In the genomic region with DNA sequence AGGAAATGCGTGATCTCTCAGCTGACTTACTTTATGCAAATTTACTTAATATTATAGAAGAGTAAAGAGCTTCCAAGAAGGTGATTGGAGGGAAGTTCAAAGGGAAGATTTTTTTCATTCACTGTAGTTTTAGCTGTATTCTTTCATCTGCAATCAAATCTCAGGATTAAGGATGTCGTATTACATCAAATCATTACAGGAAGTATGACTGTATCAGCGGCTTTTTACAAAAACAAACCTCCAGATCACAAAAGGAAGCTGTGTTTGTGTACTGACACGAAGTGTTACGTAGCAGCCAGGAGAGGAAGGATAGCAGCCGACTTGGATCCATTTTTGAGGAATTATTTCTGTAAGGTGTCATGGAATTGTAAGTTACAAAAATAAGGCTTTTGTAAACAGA, we compare ENCODE assay signal across 12 cellular contexts. TPM values are rescaled to one million over a fixed set of nuclear protein-coding genes. Genes with fewer than 3 reads are reported as not detected.
DNase-seq lines count a peak whose midpoint lies in the region; ATAC-seq and TF ChIP-seq lines count a peak whose summit lies in the region.
"Had no signal": no experiment of that assay in that cellular context is flagged by ENCODE, and none has a peak within 500 bp of the region (broad histone marks: within the 10 kb centered on the region; RNA-seq: fewer than 3 reads in every experiment).

No MANE protein-coding gene starts in this region.

- H3K79me2 ChIP-seq in osteoblast (ENCODE audit: insufficient read depth, low read length) = no peaks in the 10 kb centered on the region

- H3K27me3 ChIP-seq in osteoblast (ENCODE audit: insufficient read depth, low read length) (no peaks in the 10 kb centered on the region), adrenal gland (no peaks in the 10 kb centered on the region)

- H4K20me1 ChIP-seq in osteoblast (ENCODE audit: insufficient read depth, low read length) = no peaks in the 10 kb centered on the region

- no peaks in the 10 kb centered on the region for H3K9me3 ChIP-seq in osteoblast (ENCODE audit: low read depth, low read length)
- no peaks in the 10 kb centered on the region for H3K9me3 ChIP-seq in adrenal gland (replicated peaks in 1 of 3)

- H3K4me1 ChIP-seq in osteoblast (ENCODE audit: insufficient read depth, low read length) (peaks cover 50% of the 10 kb centered on the region), adrenal gland (replicated peaks in 1 of 2) (peaks cover 0 to 22% of the 10 kb centered on the region in 2 donors)

- TF ChIP-seq CTCF in epithelial cell of esophagus (IDR thresholded peaks at IDR 0.05; ENCODE audit: insufficient read depth, low read depth, low read length, missing control alignments) (no peak), osteoblast (IDR thresholded peaks at IDR 0.05; ENCODE audit: extremely low read depth, low read depth, low read length) (no peak), adrenal gland (IDR thresholded peaks at IDR 0.05) (no peak)

- H3K36me3 ChIP-seq in osteoblast (ENCODE audit: insufficient read depth, low read length) = no peaks in the 10 kb centered on the region
- H3K36me3 ChIP-seq in adrenal gland (replicated peaks in 1 of 2) = no peaks in the 10 kb centered on the region

- intact Hi-C loops in head of caudate nucleus (cut with DNase I) (no loop called here), adrenal gland (cut with DNase I) (no loop called here)

- H2AFZ ChIP-seq in osteoblast (ENCODE audit: low read length) = no peak overlapping the region

- peak overlapping the region; percentile 62 for H3K4me2 ChIP-seq in osteoblast (ENCODE audit: insufficient read depth, low read length)

- peak overlapping the region; percentile 95 for H3K27ac ChIP-seq in osteoblast (ENCODE audit: low read depth, low read length)
- peak overlapping the region in 1 of 5 donors; percentile 38 for H3K27ac ChIP-seq in adrenal gland

- H3K4me3 ChIP-seq in epithelial cell of esophagus (ENCODE audit: low read length) (no peak overlapping the region), osteoblast (ENCODE audit: insufficient read depth, low read length) (peak overlapping the region; percentile 20), adrenal gland (no peak overlapping the region)
- H3K4me3 ChIP-seq: coronary artery had no signal

- no peak for ATAC-seq in HG03139 (IDR thresholded peaks at IDR 0.05; ENCODE audit: unreplicated experiment)

- WGBS in adrenal gland, 4 donors = 32 to 37% (median 35%) methylated on average over 6 of the region's 6 CpGs

- TF ChIP-seq POLR2A in adrenal gland (IDR thresholded peaks at IDR 0.05) = no peak

- DNase-seq in EL (peak; percentile 70), NOMO-1 treated with DMSO at 0.1 percent for 48 hours (lab: John Stamatoyannopoulos, UW; ENCODE audit: unreplicated experiment) (peak; percentile 48), epithelial cell of esophagus (ENCODE audit: low read depth) (peak; percentile 72), osteoblast (ENCODE audit: insufficient read length, low spot score, missing footprints) (no peak), head of caudate nucleus (no peak), adrenal gland (no peak), NCI-H774 (lab: John Stamatoyannopoulos, UW) (no peak)
- DNase-seq: DMS53, Karpas-422, nucleus accumbens had no signal

RNA-seq across cellular contexts. Expression of gene KCNJ15, which starts 49.6 kb away (rescaled TPM):
- total RNA-seq in osteoblast (10.0 and 10.1 TPM in 2 replicates), adrenal gland (1 to 10 TPM in 4 of 8 donors, under 1 TPM in 4; 0.11 to 2.8 (median 0.82) TPM)
- under 1 TPM; 0.24 to 0.48 (median 0.48) TPM for polyA plus RNA-seq in adrenal gland

Comparison
In these comparisons a context has a peak if more than half of its experiments do, and no peak if none do; other contexts are left out.
1. DNase-seq: peak in EL (single experiment), NOMO-1 treated with DMSO at 0.1 percent for 48 hours (single experiment) and epithelial cell of esophagus (single experiment); none in osteoblast (single experiment), head of caudate nucleus (0 of 42), adrenal gland (0 of 7) and NCI-H774 (single experiment).